1 cellular context compared by ENCODE assay signal in genomic region chr6:24900917-24901697, GRCh38.
TF ChIP-seq lines count a peak whose summit lies in the region.

No MANE protein-coding gene starts in this region.

TF ChIP-seq in H1, 55 proteins besides CTCF, POLR2A, EP300 and RAD21:
- TF ChIP-seq HDAC2 (IDR thresholded peaks at IDR 0.05; ENCODE audit: borderline replicate concordance in 1 of 2, low read depth in 2 of 2, low read length in 2 of 2) = no peak
- TF ChIP-seq ATF2 (IDR thresholded peaks at IDR 0.05; ENCODE audit: low read length) = no peak
- no peak for TF ChIP-seq SP2 (IDR thresholded peaks at IDR 0.05; ENCODE audit: low read length)
TF ChIP-seq in H1: peak in this region for 0.
